Comparison of ENCODE assay signal across 8 cellular contexts in the genomic region with DNA sequence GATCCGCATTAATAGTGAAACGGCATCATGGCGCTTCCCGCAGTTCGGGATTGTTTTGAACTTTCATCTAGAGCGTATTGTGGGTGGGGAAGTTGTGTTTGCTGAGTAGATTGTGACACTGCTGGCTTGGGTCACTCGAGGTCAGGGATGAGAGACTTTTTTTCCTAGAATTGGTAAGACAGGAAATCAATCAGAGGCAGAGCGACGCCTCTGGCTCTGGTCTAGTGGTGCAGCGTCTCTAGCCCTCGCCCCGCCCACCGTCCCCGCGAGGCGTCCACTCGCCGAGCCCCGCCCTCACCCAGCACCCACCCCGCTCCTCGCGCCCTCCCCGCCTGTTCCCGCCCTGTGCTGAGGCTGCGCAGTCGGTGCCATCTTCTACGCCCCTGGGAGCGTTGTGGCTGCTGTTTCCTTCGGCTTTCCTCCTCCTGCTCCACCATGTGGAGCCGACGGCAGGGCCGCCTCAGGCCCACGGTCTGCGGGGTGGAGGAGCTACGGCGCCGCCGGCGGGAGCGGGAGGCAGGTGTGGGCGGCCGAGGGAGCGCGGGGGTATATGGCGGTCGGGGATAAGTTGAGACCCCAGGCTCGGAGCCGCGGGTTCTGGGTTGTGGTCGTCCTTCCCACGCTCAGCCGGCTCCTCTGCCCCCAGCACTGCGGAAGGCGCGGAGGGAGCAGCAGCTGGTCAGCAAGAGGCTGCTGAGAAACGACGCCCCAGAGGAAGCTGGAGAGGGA. TPM values are rescaled to one million over a fixed set of nuclear protein-coding genes. Genes with fewer than 3 reads are reported as not detected.
DNase-seq lines count a peak whose midpoint lies in the region; ATAC-seq and TF ChIP-seq lines count a peak whose summit lies in the region.

A gene (plus strand): TSS at position 359 of the 729 bp plus-strand sequence. CDS start 77 bp downstream, at position 436.

- under 1% methylated on average over 57 of the region's 57 CpGs for WGBS in liver

- intact Hi-C loops in dendritic cell treated with granulocyte-macrophage colony-stimulating factor and Interleukin-4, amounts not matched to agents 40 ng/mL and 50 ng/mL, for 4 days (cut with micrococcal nuclease): loop anchor here (1.0 to 2.0 kb wide), 4 partner anchors 8 to 90 kb away; a partner anchor contains a TSS

- peak within 1 kb of the TSS; percentile 64 to 70 for H3K9ac ChIP-seq in liver (ENCODE audit: low read depth in 1 of 2, low read length in 2 of 2)

- peak; percentile 84 for TF ChIP-seq CTCF in C4-2B (conservative IDR thresholded peaks at IDR 0.05)
- TF ChIP-seq CTCF in liver (IDR thresholded peaks at IDR 0.05; ENCODE audit: low read depth, low read length, missing input control): peak; percentile 67

- peak within 1 kb of the TSS; percentile 83 for H3K27ac Mint-ChIP-seq in dendritic cell treated with granulocyte-macrophage colony-stimulating factor and Interleukin-4, amounts not matched to agents 40 ng/mL and 50 ng/mL, for 4 days

- no peaks in the 10 kb centered on the region for H3K9me3 ChIP-seq in liver (ENCODE audit: control insufficient read depth in 4 of 4, low read length in 3 of 4)

- H3K27ac ChIP-seq in C4-2B (peak within 1 kb of the TSS; percentile 91), liver (ENCODE audit: low read depth in 1 of 2, low read length in 2 of 2) (peak within 1 kb of the TSS; percentile 81 to 82)

- H3K4me3 Mint-ChIP-seq in dendritic cell treated with granulocyte-macrophage colony-stimulating factor and Interleukin-4, amounts not matched to agents 40 ng/mL and 50 ng/mL, for 4 days: peak within 1 kb of the TSS; percentile 82

- H3K9me3 Mint-ChIP-seq in dendritic cell treated with granulocyte-macrophage colony-stimulating factor and Interleukin-4, amounts not matched to agents 40 ng/mL and 50 ng/mL, for 4 days: no peaks in the 10 kb centered on the region

- peaks cover 0 to 38% (median 25%) of the 10 kb centered on the region in 4 donors for H3K4me1 ChIP-seq in liver (ENCODE audit: control insufficient read depth in 4 of 4, insufficient read depth in 4 of 4, low read length in 3 of 4)

- peaks cover 57% of the 10 kb centered on the region for H3K4me1 Mint-ChIP-seq in dendritic cell treated with granulocyte-macrophage colony-stimulating factor and Interleukin-4, amounts not matched to agents 40 ng/mL and 50 ng/mL, for 4 days (ENCODE audit: low read depth)

- H3K27me3 ChIP-seq in liver (ENCODE audit: control insufficient read depth in 4 of 4, insufficient read depth in 4 of 4, low read length in 3 of 4): no peaks in the 10 kb centered on the region

- ATAC-seq in GM19351 (IDR thresholded peaks at IDR 0.05; ENCODE audit: unreplicated experiment) (peak; percentile 92), HG03521 (IDR thresholded peaks at IDR 0.05; ENCODE audit: unreplicated experiment) (peak; percentile 94)

- H3K36me3 ChIP-seq in liver (ENCODE audit: control insufficient read depth in 4 of 4, insufficient read depth in 3 of 4, low read depth in 1 of 4, low read length in 3 of 4): peaks cover 0 to 11% (median 7%) of the 10 kb centered on the region in 4 donors

- peak; percentile 75 to 77 for TF ChIP-seq RAD21 in liver (IDR thresholded peaks at IDR 0.05)

- H3K36me3 Mint-ChIP-seq in dendritic cell treated with granulocyte-macrophage colony-stimulating factor and Interleukin-4, amounts not matched to agents 40 ng/mL and 50 ng/mL, for 4 days (ENCODE audit: low read depth): peaks cover 35% of the 10 kb centered on the region

- H3K27me3 Mint-ChIP-seq in dendritic cell treated with granulocyte-macrophage colony-stimulating factor and Interleukin-4, amounts not matched to agents 40 ng/mL and 50 ng/mL, for 4 days: no peaks in the 10 kb centered on the region

- DNase-seq in NCI-H748 (lab: John Stamatoyannopoulos, UW; ENCODE audit: unreplicated experiment): peak; percentile 96
- peak; percentile 88 to 96 for DNase-seq in activated CD4-positive, alpha-beta T cell treated with anti-CD3 and anti-CD28 coated beads, Interleukin-2, amount 50 U/mL, for 24 hours (ENCODE audit: low read depth in 1 of 2, low spot score in 1 of 2)
- DNase-seq in stimulated activated CD4-positive, alpha-beta T cell treated with anti-CD3 and anti-CD28 coated beads, Interleukin-4, amount 100 ng/mL, for 24 hours: peak; percentile 97

- peak within 1 kb of the TSS; percentile 70 to 85 (median 71) for H3K4me3 ChIP-seq in liver (ENCODE audit: low read depth in 1 of 3, low read length in 3 of 3)

TF ChIP-seq in liver, 16 proteins besides CTCF, POLR2A, EP300 and RAD21:
- TF ChIP-seq FOXA2 (IDR thresholded peaks at IDR 0.05): peak; percentile 62
- TF ChIP-seq NR2F2 (IDR thresholded peaks at IDR 0.05): peak; percentile 93
- TF ChIP-seq EGR1 (IDR thresholded peaks at IDR 0.05; ENCODE audit: low read depth in 2 of 2): peak in 1 of 2 donors; percentile 93
- peak; percentile 97 for TF ChIP-seq YY1 (IDR thresholded peaks at IDR 0.05)
- TF ChIP-seq, protein P1, sequence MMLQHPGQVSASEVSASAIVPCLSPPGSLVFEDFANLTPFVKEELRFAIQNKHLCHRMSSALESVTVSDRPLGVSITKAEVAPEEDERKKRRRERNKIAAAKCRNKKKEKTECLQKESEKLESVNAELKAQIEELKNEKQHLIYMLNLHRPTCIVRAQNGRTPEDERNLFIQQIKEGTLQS (IDR thresholded peaks at IDR 0.05): peak; percentile 73
- TF ChIP-seq RXRA (IDR thresholded peaks at IDR 0.05): peak; percentile 98 to 99
- no peak for TF ChIP-seq FOXA1 (IDR thresholded peaks at IDR 0.05)
- peak; percentile 98 for TF ChIP-seq SP1 (IDR thresholded peaks at IDR 0.05)
- TF ChIP-seq, protein P2, sequence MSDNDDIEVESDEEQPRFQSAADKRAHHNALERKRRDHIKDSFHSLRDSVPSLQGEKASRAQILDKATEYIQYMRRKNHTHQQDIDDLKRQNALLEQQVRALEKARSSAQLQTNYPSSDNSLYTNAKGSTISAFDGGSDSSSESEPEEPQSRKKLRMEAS (IDR thresholded peaks at IDR 0.05): peak; percentile 94
- peak; percentile 29 for TF ChIP-seq TAF1 (conservative IDR thresholded peaks at IDR 0.05)
- peak; percentile 77 to 82 for TF ChIP-seq HNF4A (conservative IDR thresholded peaks at IDR 0.05)
- TF ChIP-seq GABPA (IDR thresholded peaks at IDR 0.05 in 1 of 2, conservative IDR thresholded peaks at IDR 0.05 in 1 of 2): peak; percentile 42 to 78
- TF ChIP-seq, protein P3, sequence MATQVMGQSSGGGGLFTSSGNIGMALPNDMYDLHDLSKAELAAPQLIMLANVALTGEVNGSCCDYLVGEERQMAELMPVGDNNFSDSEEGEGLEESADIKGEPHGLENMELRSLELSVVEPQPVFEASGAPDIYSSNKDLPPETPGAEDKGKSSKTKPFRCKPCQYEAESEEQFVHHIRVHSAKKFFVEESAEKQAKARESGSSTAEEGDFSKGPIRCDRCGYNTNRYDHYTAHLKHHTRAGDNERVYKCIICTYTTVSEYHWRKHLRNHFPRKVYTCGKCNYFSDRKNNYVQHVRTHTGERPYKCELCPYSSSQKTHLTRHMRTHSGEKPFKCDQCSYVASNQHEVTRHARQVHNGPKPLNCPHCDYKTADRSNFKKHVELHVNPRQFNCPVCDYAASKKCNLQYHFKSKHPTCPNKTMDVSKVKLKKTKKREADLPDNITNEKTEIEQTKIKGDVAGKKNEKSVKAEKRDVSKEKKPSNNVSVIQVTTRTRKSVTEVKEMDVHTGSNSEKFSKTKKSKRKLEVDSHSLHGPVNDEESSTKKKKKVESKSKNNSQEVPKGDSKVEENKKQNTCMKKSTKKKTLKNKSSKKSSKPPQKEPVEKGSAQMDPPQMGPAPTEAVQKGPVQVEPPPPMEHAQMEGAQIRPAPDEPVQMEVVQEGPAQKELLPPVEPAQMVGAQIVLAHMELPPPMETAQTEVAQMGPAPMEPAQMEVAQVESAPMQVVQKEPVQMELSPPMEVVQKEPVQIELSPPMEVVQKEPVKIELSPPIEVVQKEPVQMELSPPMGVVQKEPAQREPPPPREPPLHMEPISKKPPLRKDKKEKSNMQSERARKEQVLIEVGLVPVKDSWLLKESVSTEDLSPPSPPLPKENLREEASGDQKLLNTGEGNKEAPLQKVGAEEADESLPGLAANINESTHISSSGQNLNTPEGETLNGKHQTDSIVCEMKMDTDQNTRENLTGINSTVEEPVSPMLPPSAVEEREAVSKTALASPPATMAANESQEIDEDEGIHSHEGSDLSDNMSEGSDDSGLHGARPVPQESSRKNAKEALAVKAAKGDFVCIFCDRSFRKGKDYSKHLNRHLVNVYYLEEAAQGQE (IDR thresholded peaks at IDR 0.05): peak; percentile 65
- TF ChIP-seq JUND (IDR thresholded peaks at IDR 0.05): peak; percentile 76 to 93
- TF ChIP-seq, protein P4, sequence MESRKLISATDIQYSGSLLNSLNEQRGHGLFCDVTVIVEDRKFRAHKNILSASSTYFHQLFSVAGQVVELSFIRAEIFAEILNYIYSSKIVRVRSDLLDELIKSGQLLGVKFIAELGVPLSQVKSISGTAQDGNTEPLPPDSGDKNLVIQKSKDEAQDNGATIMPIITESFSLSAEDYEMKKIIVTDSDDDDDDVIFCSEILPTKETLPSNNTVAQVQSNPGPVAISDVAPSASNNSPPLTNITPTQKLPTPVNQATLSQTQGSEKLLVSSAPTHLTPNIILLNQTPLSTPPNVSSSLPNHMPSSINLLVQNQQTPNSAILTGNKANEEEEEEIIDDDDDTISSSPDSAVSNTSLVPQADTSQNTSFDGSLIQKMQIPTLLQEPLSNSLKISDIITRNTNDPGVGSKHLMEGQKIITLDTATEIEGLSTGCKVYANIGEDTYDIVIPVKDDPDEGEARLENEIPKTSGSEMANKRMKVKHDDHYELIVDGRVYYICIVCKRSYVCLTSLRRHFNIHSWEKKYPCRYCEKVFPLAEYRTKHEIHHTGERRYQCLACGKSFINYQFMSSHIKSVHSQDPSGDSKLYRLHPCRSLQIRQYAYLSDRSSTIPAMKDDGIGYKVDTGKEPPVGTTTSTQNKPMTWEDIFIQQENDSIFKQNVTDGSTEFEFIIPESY (IDR thresholded peaks at IDR 0.05): peak; percentile 88
- peak; percentile 16 for TF ChIP-seq HNF4G (IDR thresholded peaks at IDR 0.05)

RNA-seq across cellular contexts. Expression of the gene that starts here (rescaled TPM):
- 10 to 100 TPM; 14.1 to 55.9 TPM for total RNA-seq in liver
- 10 to 100 TPM; 12.6 to 23.3 TPM for polyA plus RNA-seq in liver

Comparison
In these comparisons a context has a peak if more than half of its experiments do, and no peak if none do; other contexts are left out.
1. Peak in every context shown above with its lines: DNase-seq, ATAC-seq, H3K4me3 ChIP-seq and H3K27ac ChIP-seq.